ENCODE assay signal across 9 cellular contexts in genomic region chr7:29884399-29885272, GRCh38.
DNase-seq lines count a peak whose midpoint lies in the region; ATAC-seq and TF ChIP-seq lines count a peak whose summit lies in the region.
"Had no signal": no experiment of that assay in that cellular context is flagged by ENCODE, and none has a peak within 500 bp of the region (broad histone marks: within the 10 kb centered on the region; RNA-seq: fewer than 3 reads in every experiment).

No MANE protein-coding gene starts in this region.

- no peaks in the 10 kb centered on the region for H3K27me3 ChIP-seq in iPS-18a (ENCODE audit: control insufficient read depth, insufficient read depth, low read length)
- peaks cover 0 to 5% (median 0%) of the 10 kb centered on the region in 3 donors for H3K27me3 ChIP-seq in stomach
- peaks cover 0 to 2% (median 0%) of the 10 kb centered on the region in 9 donors for H3K27me3 ChIP-seq in heart left ventricle

- TF ChIP-seq POLR2A in stomach (IDR thresholded peaks at IDR 0.05) (no peak), heart left ventricle (IDR thresholded peaks at IDR 0.05) (no peak)

- H3K4me3 ChIP-seq in iPS-18a (ENCODE audit: low read length) (peak overlapping the region; percentile 53), stomach (peak overlapping the region; percentile 49 to 56 (median 53)), heart left ventricle (no peak overlapping the region)

- H3K4me1 ChIP-seq in iPS-18a (ENCODE audit: control insufficient read depth, low read depth, low read length), result peaks cover 22% of the 10 kb centered on the region
- peaks cover 9 to 34% (median 22%) of the 10 kb centered on the region in 4 donors for H3K4me1 ChIP-seq in stomach
- H3K4me1 ChIP-seq in heart left ventricle, result peaks cover 0 to 2% (median 0%) of the 10 kb centered on the region in 12 donors

- TF ChIP-seq EP300 in stomach (IDR thresholded peaks at IDR 0.05), result no peak

- peak; percentile 59 for DNase-seq in NCI-H1092 (lab: John Stamatoyannopoulos, UW)
- DNase-seq in SHP77 treated with DMSO at 0.1 percent for 48 hours (lab: John Stamatoyannopoulos, UW), result peak; percentile 39
- DNase-seq in stomach, result peak; percentile 75
- DNase-seq in heart left ventricle, result no peak
- no peak for DNase-seq in A172 (ENCODE audit: low spot score)
- no peak for DNase-seq in GM03348 (ENCODE audit: low spot score)
- DNase-seq: HCEC 1CT, midbrain had no signal

- H3K36me3 ChIP-seq in iPS-18a (ENCODE audit: control insufficient read depth, low read depth, low read length) (no peaks in the 10 kb centered on the region), stomach (peaks cover 0 to 16% (median 9%) of the 10 kb centered on the region in 4 donors), heart left ventricle (peaks cover 0 to 5% (median 0%) of the 10 kb centered on the region in 9 donors)

- peak overlapping the region; percentile 36 for H3K9ac ChIP-seq in iPS-18a (ENCODE audit: low read length)

- WGBS in stomach, 5 donors, result 17 to 46% (median 19%) methylated on average over 18 to 28 of the region's 28 CpGs
- 51 to 66% (median 60%) methylated on average over 27 to 28 of the region's 28 CpGs for WGBS in heart left ventricle, 4 donors

- H3K27ac ChIP-seq in iPS-18a (ENCODE audit: low read length) (no peak overlapping the region), stomach (peak overlapping the region; percentile 38 to 74 (median 55)), heart left ventricle (no peak overlapping the region)

- intact Hi-C loops in stomach (cut with DNase I; ENCODE audit: low total_unique reads) (no loop called here), heart left ventricle (cut with DNase I) (no loop called here)

- no peak for ATAC-seq in heart left ventricle

- TF ChIP-seq CTCF in stomach (IDR thresholded peaks at IDR 0.05) (peak in 2 of 7 experiments; percentile 11 to 12), heart left ventricle (IDR thresholded peaks at IDR 0.05) (no peak)

- H3K9me3 ChIP-seq in iPS-18a (ENCODE audit: control insufficient read depth, low read depth, low read length) (no peaks in the 10 kb centered on the region), stomach (no peaks in the 10 kb centered on the region), heart left ventricle (no peaks in the 10 kb centered on the region)

Comparison
In these comparisons a context has a peak if more than half of its experiments do, and no peak if none do; other contexts are left out.
1. DNase-seq: peak in NCI-H1092 (single experiment), SHP77 treated with DMSO at 0.1 percent for 48 hours (single experiment) and stomach (single experiment); none in heart left ventricle (0 of 5), A172 (single experiment) and GM03348 (single experiment).
2. H3K27ac ChIP-seq: peak in stomach (5 of 5); none in iPS-18a (single experiment) and heart left ventricle (0 of 12).
3. H3K4me3 ChIP-seq: peak in iPS-18a (single experiment) and stomach (4 of 4); none in heart left ventricle (0 of 12).